8 cellular contexts compared by ENCODE assay signal in genomic region chr4:40621592-40622512, GRCh38. TPM values are rescaled to one million over a fixed set of nuclear protein-coding genes. Genes with fewer than 3 reads are reported as not detected.
A peak's percentile ranks its signal among the peaks of the same experiment; 100 is the strongest.
DNase-seq lines count a peak whose midpoint lies in the region; ATAC-seq, FAIRE-seq and TF ChIP-seq lines count a peak whose summit lies in the region.

No MANE protein-coding gene starts in this region.

- FAIRE-seq in HTR-8/SVneo (lab: Jason Lieb, UNC) = no peak

- H3K27me3 ChIP-seq in H7 (ENCODE audit: control insufficient read depth, insufficient read depth, low read length) = no peaks in the 10 kb centered on the region

- peak; percentile 81 for DNase-seq in GM12864 (ENCODE audit: low read depth)
- peak; percentile 75 for DNase-seq in HTR-8/SVneo (ENCODE audit: insufficient read length, low spot score)
- DNase-seq in fibroblast of villous mesenchyme (ENCODE audit: low read depth) = peak; percentile 99
- peak; percentile 76 for DNase-seq in pons (ENCODE audit: low spot score)
- no peak for DNase-seq in H7
- no peak for DNase-seq in activated CD4-positive, CD25-positive, alpha-beta regulatory T cell (lab: John Stamatoyannopoulos, UW)

- ATAC-seq in GM21619 (IDR thresholded peaks at IDR 0.05; ENCODE audit: unreplicated experiment) = peak; percentile 60
- peak; percentile 64; the same call in 2 of the 3 replicates for ATAC-seq in SK-N-SH treated with all-trans-retinoic acid at 6 μM for 48 hours

- TF ChIP-seq CTCF in GM12864 (IDR thresholded peaks at IDR 0.05; ENCODE audit: low read depth, low read length, missing control alignments) = no peak
- TF ChIP-seq CTCF in fibroblast of villous mesenchyme (IDR thresholded peaks at IDR 0.05; ENCODE audit: insufficient read depth, low read depth, low read length) = no peak

- H3K36me3 ChIP-seq in H7 (replicated peaks; ENCODE audit: control insufficient read depth, insufficient read depth, low read length) = no peaks in the 10 kb centered on the region

- H3K4me3 ChIP-seq in GM12864 (ENCODE audit: low read depth, low read length) = no peak overlapping the region; the same call in 1 of the 2 replicates
- H3K4me3 ChIP-seq in fibroblast of villous mesenchyme (ENCODE audit: low read depth, low read length) = no peak overlapping the region
- no peak overlapping the region for H3K4me3 ChIP-seq in H7 (ENCODE audit: insufficient read depth, low read depth, low read length)

TF ChIP-seq in SK-N-SH treated with all-trans-retinoic acid at 6 μM for 48 hours, 23 proteins besides CTCF, POLR2A, EP300 and RAD21:
- TF ChIP-seq ZC3H10 (CRISPR knock-in tag; IDR thresholded peaks at IDR 0.05) (no peak), ISL1 (CRISPR knock-in tag; IDR thresholded peaks at IDR 0.05) (peak; percentile 57), ZFP30 (CRISPR knock-in tag; IDR thresholded peaks at IDR 0.05) (no peak), ESRRG (CRISPR knock-in tag; IDR thresholded peaks at IDR 0.05) (no peak), PPARA (CRISPR knock-in tag; IDR thresholded peaks at IDR 0.05; ENCODE audit: borderline replicate concordance) (no peak), CSDC2 (CRISPR knock-in tag; IDR thresholded peaks at IDR 0.05) (peak; percentile 72), ZNF8 (CRISPR knock-in tag; IDR thresholded peaks at IDR 0.05) (no peak), GLIS3 (CRISPR knock-in tag; IDR thresholded peaks at IDR 0.05) (no peak)
- TF ChIP-seq, protein P1, sequence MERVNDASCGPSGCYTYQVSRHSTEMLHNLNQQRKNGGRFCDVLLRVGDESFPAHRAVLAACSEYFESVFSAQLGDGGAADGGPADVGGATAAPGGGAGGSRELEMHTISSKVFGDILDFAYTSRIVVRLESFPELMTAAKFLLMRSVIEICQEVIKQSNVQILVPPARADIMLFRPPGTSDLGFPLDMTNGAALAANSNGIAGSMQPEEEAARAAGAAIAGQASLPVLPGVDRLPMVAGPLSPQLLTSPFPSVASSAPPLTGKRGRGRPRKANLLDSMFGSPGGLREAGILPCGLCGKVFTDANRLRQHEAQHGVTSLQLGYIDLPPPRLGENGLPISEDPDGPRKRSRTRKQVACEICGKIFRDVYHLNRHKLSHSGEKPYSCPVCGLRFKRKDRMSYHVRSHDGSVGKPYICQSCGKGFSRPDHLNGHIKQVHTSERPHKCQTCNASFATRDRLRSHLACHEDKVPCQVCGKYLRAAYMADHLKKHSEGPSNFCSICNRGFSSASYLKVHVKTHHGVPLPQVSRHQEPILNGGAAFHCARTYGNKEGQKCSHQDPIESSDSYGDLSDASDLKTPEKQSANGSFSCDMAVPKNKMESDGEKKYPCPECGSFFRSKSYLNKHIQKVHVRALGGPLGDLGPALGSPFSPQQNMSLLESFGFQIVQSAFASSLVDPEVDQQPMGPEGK (CRISPR knock-in tag; IDR thresholded peaks at IDR 0.05; ENCODE audit: borderline replicate concordance) = no peak
TF ChIP-seq in SK-N-SH treated with all-trans-retinoic acid at 6 μM for 48 hours: peak in this region for 2.

RNA-seq across cellular contexts. Expression of gene RBM47, which starts 7.8 kb away (rescaled TPM):
- total RNA-seq in fibroblast of villous mesenchyme = 0.64 and 0.86 TPM in 2 replicates
- 97.9 and 116 TPM in 2 replicates for total RNA-seq in H7 (2014; rRNA removed; shearing (Covaris generic))

Comparison
In these comparisons a context has a peak if more than half of its experiments do, and no peak if none do; other contexts are left out.
1. DNase-seq: peak in GM12864 (single experiment), HTR-8/SVneo (single experiment), fibroblast of villous mesenchyme (single experiment) and pons (single experiment); none in H7 (single experiment) and activated CD4-positive, CD25-positive, alpha-beta regulatory T cell (0 of 4).
2. RNA of gene RBM47, which starts 7.8 kb away (total RNA-seq): 97.9 to 116 TPM in H7; 0.64 to 0.86 TPM in fibroblast of villous mesenchyme; every median in the first group is over 10 times any median in the second.